ENCODE assay signal across 14 cellular contexts in genomic region chr12:76922821-76923315, GRCh38.
"Had no signal": no experiment of that assay in that cellular context is flagged by ENCODE, and none has a peak within 500 bp of the region (broad histone marks: within the 10 kb centered on the region; RNA-seq: fewer than 3 reads in every experiment).

No MANE protein-coding gene starts in this region.

- FAIRE-seq: endometrium, frontal cortex had no signal

- DNase-seq: activated CD4-positive, alpha-beta memory T cell treated with anti-CD3 and anti-CD28 coated beads for 36 hours; activated gamma-delta T cell treated with Interleukin-2 at 50 U/mL for 16 hours; activated naive CD8-positive, alpha-beta T cell treated with anti-CD3 and anti-CD28 coated beads for 36 hours; activated T-cell treated with anti-CD3 and anti-CD28 coated beads, Interleukin-2, amount 50 U/mL, for 48 hours; heart right ventricle; retina; stomach had no signal

- H3K79me2 ChIP-seq: parathyroid adenoma had no signal

- H3K4me3 ChIP-seq: esophagus muscularis mucosa, heart right ventricle, skin epidermis, stomach, tibial nerve had no signal

- H3K9me3 ChIP-seq: esophagus muscularis mucosa, heart right ventricle, stomach, tibial nerve had no signal

- H3K36me3 ChIP-seq: esophagus muscularis mucosa, heart right ventricle, stomach, tibial nerve had no signal

- H3K27me3 ChIP-seq: esophagus muscularis mucosa, heart right ventricle, stomach, tibial nerve had no signal

- ATAC-seq: activated CD4-positive, CD25-positive, alpha-beta regulatory T cell treated with anti-CD3 and anti-CD28 coated beads, Interleukin-2, amount 50 U/mL, for 24 hours; heart right ventricle had no signal

- H3K9ac ChIP-seq: parathyroid adenoma had no signal

- H3K27ac ChIP-seq: heart right ventricle, parathyroid adenoma, skin epidermis had no signal

- H3K4me1 ChIP-seq: esophagus muscularis mucosa, heart right ventricle, parathyroid adenoma, stomach, tibial nerve had no signal

- H2AFZ ChIP-seq: parathyroid adenoma had no signal
